ENCODE assay signal across 8 cellular contexts in the genomic region with DNA sequence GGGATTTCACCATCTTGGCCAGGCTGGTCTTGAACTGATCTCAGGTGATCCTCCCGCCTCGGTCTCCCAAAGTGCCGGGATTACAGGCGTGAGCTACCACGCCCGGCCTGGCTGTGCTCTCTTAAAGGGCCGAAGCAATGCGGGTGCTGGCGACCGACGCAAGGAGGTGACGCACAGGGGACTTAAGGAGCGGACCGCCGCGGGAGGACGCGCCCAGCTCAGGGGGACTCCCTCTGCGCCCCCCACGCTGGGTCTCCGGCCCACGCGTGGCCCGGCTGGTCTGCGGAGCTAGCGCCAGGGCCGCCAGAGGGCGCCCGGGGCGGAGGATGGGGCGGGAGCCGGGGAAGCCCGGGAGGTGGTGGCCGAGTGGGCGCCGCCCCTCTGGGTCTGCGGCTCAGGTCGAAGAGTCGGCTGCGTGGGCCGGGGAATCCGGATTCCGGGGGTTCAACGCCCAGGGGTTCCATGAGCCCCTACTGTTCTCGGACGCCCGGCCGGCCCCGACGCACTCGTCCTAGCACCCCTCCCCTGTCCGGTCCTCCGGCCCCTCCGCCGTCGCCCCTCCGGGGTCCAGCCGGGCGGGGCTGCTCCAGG. TPM values are rescaled to one million over a fixed set of nuclear protein-coding genes. Genes with fewer than 3 reads are reported as not detected.
DNase-seq lines count a peak whose midpoint lies in the region; ATAC-seq, FAIRE-seq and TF ChIP-seq lines count a peak whose summit lies in the region.

No MANE protein-coding gene starts in this region.

- no peak for FAIRE-seq in RCC 7860 (lab: Jason Lieb, UNC)

- peaks cover 6 to 23% (median 12%) of the 10 kb centered on the region in 11 experiments; a peak in 16 of 22 replicates for H3K36me3 ChIP-seq in BLaER1 treated with 17β-estradiol and CSF1 and Interleukin-3, amounts not matched to agents 10 nM and 100 nM
- H3K36me3 ChIP-seq in neural cell (ENCODE audit: insufficient read depth, low read length) (no peaks in the 10 kb centered on the region), stomach smooth muscle (ENCODE audit: control insufficient read depth in 2 of 2, insufficient read depth in 2 of 2, low read length in 2 of 2) (peaks cover 3 to 5% of the 10 kb centered on the region in 2 donors)

- H3K9me2 ChIP-seq in neural cell (ENCODE audit: insufficient read depth, low read length): no peaks in the 10 kb centered on the region

- H3K4me2 ChIP-seq in BLaER1 treated with 17β-estradiol and CSF1 and Interleukin-3, amounts not matched to agents 10 nM and 100 nM: peak overlapping the region; percentile 90 to 99 (median 97)
- H3K4me2 ChIP-seq in neural cell (ENCODE audit: low read length): no peak overlapping the region

- H3K27ac Mint-ChIP-seq in activated T-helper 2 cell treated with anti-CD3 and anti-CD28 coated beads, Interferon-gamma antibody, Interleukin-2, Interleukin-4, amounts not matched to agents 10 μg/mL and 5 μg/mL and 100 μg/mL, durations not matched to agents 14 hours and 24 hours and 36 hours: no peak overlapping the region

- peak overlapping the region; percentile 75 to 86 (median 83) for H3K9ac ChIP-seq in BLaER1 treated with 17β-estradiol and CSF1 and Interleukin-3, amounts not matched to agents 10 nM and 100 nM
- peak overlapping the region; percentile 53 for H3K9ac ChIP-seq in neural cell (ENCODE audit: low read length)
- peak overlapping the region in 1 of 2 donors; percentile 51 for H3K9ac ChIP-seq in stomach smooth muscle (ENCODE audit: low read length in 2 of 2)

- no peaks in the 10 kb centered on the region for H3K9me3 Mint-ChIP-seq in activated T-helper 2 cell treated with anti-CD3 and anti-CD28 coated beads, Interferon-gamma antibody, Interleukin-2, Interleukin-4, amounts not matched to agents 10 μg/mL and 5 μg/mL and 100 μg/mL, durations not matched to agents 14 hours and 24 hours and 36 hours

- H3K4me1 ChIP-seq in BLaER1 treated with 17β-estradiol and CSF1 and Interleukin-3, amounts not matched to agents 10 nM and 100 nM: peaks cover 28 to 63% (median 50%) of the 10 kb centered on the region in 10 experiments
- H3K4me1 ChIP-seq in stomach smooth muscle (ENCODE audit: control insufficient read depth, insufficient read depth, low read length): peaks cover 27% of the 10 kb centered on the region

- peaks cover 15% of the 10 kb centered on the region for H3K4me1 Mint-ChIP-seq in activated T-helper 2 cell treated with anti-CD3 and anti-CD28 coated beads, Interferon-gamma antibody, Interleukin-2, Interleukin-4, amounts not matched to agents 10 μg/mL and 5 μg/mL and 100 μg/mL, durations not matched to agents 14 hours and 24 hours and 36 hours (ENCODE audit: low read depth)

- peaks cover 15 to 17% (median 16%) of the 10 kb centered on the region in 11 experiments for H3K27me3 ChIP-seq in BLaER1 treated with 17β-estradiol and CSF1 and Interleukin-3, amounts not matched to agents 10 nM and 100 nM
- H3K27me3 ChIP-seq in neural cell (ENCODE audit: insufficient read depth, low read depth, low read length): peaks cover 57% of the 10 kb centered on the region
- peaks cover 7% of the 10 kb centered on the region in 2 donors for H3K27me3 ChIP-seq in stomach smooth muscle (ENCODE audit: control insufficient read depth in 1 of 2, insufficient read depth in 2 of 2, low read length in 2 of 2)

- H3K79me2 ChIP-seq in neural cell (replicated peaks; ENCODE audit: insufficient read depth, low read length): no peaks in the 10 kb centered on the region

- peaks cover 34% of the 10 kb centered on the region for H3K27me3 Mint-ChIP-seq in activated T-helper 2 cell treated with anti-CD3 and anti-CD28 coated beads, Interferon-gamma antibody, Interleukin-2, Interleukin-4, amounts not matched to agents 10 μg/mL and 5 μg/mL and 100 μg/mL, durations not matched to agents 14 hours and 24 hours and 36 hours (ENCODE audit: low read depth)

- no peak overlapping the region for H2AFZ ChIP-seq in neural cell (ENCODE audit: low read depth, low read length)

- TF ChIP-seq CTCF in fibroblast of the aortic adventitia (IDR thresholded peaks at IDR 0.05; ENCODE audit: insufficient read depth, low read length) (peak; percentile 62), neural cell (IDR thresholded peaks at IDR 0.05; ENCODE audit: poor library complexity, severe bottlenecking) (peak; percentile 85)

- no peaks in the 10 kb centered on the region for H4K20me1 ChIP-seq in BLaER1 treated with 17β-estradiol and CSF1 and Interleukin-3, amounts not matched to agents 10 nM and 100 nM
- no peaks in the 10 kb centered on the region for H4K20me1 ChIP-seq in neural cell (ENCODE audit: insufficient read depth)

- peak overlapping the region in 10 of 11 experiments; percentile 39 to 78 (median 65); a peak in 16 of 22 replicates for H3K27ac ChIP-seq in BLaER1 treated with 17β-estradiol and CSF1 and Interleukin-3, amounts not matched to agents 10 nM and 100 nM
- H3K27ac ChIP-seq in neural cell (ENCODE audit: low read length) (no peak overlapping the region), stomach smooth muscle (ENCODE audit: low read length) (no peak overlapping the region)

- no peaks in the 10 kb centered on the region for H3K36me3 Mint-ChIP-seq in activated T-helper 2 cell treated with anti-CD3 and anti-CD28 coated beads, Interferon-gamma antibody, Interleukin-2, Interleukin-4, amounts not matched to agents 10 μg/mL and 5 μg/mL and 100 μg/mL, durations not matched to agents 14 hours and 24 hours and 36 hours (ENCODE audit: low read depth)

- intact Hi-C loops in activated T-helper 2 cell treated with anti-CD3 and anti-CD28 coated beads, Interferon-gamma antibody, Interleukin-2, Interleukin-4, amounts not matched to agents 10 μg/mL and 5 μg/mL and 100 μg/mL, durations not matched to agents 14 hours and 24 hours and 36 hours (cut with micrococcal nuclease): no loop called here

- DNase-seq in RCC 7860 (ENCODE audit: low spot score): peak; percentile 44
- DNase-seq in activated T-helper 2 cell treated with anti-CD3 and anti-CD28 coated beads, Interferon-gamma antibody, Interleukin-2, Interleukin-4, amounts not matched to agents 10 μg/mL and 5 μg/mL and 100 μg/mL, durations not matched to agents 14 hours and 24 hours and 36 hours (ENCODE audit: low spot score): peak; percentile 60
- peak; percentile 53 for DNase-seq in fibroblast of the aortic adventitia (ENCODE audit: low read depth)

- H3K4me3 ChIP-seq in BLaER1 treated with 17β-estradiol and CSF1 and Interleukin-3, amounts not matched to agents 10 nM and 100 nM: peak overlapping the region; percentile 77 to 98 (median 89)
- H3K4me3 ChIP-seq in fibroblast of the aortic adventitia (ENCODE audit: low read depth, low read length): peak overlapping the region; percentile 89
- H3K4me3 ChIP-seq in neural cell (ENCODE audit: low read length): peak overlapping the region; percentile 69
- peak overlapping the region; percentile 80 to 83 for H3K4me3 ChIP-seq in stomach smooth muscle (ENCODE audit: low read length in 2 of 2)

- H3F3A ChIP-seq in neural cell (ENCODE audit: insufficient read depth, low read length, poor library complexity, severe bottlenecking): no peaks in the 10 kb centered on the region

- peak overlapping the region; percentile 77 for H3K4me3 Mint-ChIP-seq in activated T-helper 2 cell treated with anti-CD3 and anti-CD28 coated beads, Interferon-gamma antibody, Interleukin-2, Interleukin-4, amounts not matched to agents 10 μg/mL and 5 μg/mL and 100 μg/mL, durations not matched to agents 14 hours and 24 hours and 36 hours (ENCODE audit: low read depth)

- peak; percentile 68 for ATAC-seq in GM19324 (IDR thresholded peaks at IDR 0.05; ENCODE audit: low FRiP score, unreplicated experiment)
- ATAC-seq in HG03460 (IDR thresholded peaks at IDR 0.05; ENCODE audit: unreplicated experiment): peak; percentile 76

- no peaks in the 10 kb centered on the region for H3K9me3 ChIP-seq in BLaER1 treated with 17β-estradiol and CSF1 and Interleukin-3, amounts not matched to agents 10 nM and 100 nM (replicated peaks in 1 of 11)
- H3K9me3 ChIP-seq in neural cell (ENCODE audit: low read length) (no peaks in the 10 kb centered on the region), stomach smooth muscle (ENCODE audit: control insufficient read depth in 2 of 2, low read length in 2 of 2) (no peaks in the 10 kb centered on the region)

- TF ChIP-seq EP300 in neural cell (conservative IDR thresholded peaks at IDR 0.05; ENCODE audit: poor library complexity, severe bottlenecking): no peak

- TF ChIP-seq RAD21 in neural cell (conservative IDR thresholded peaks at IDR 0.05): peak; percentile 57

TF ChIP-seq in neural cell, 6 proteins besides CTCF, POLR2A, EP300 and RAD21 (continues in another document):
- peak; percentile 25 for TF ChIP-seq POLR2AphosphoS5 (IDR thresholded peaks at IDR 0.05)
- TF ChIP-seq TAF1 (IDR thresholded peaks at IDR 0.05; ENCODE audit: low read depth): no peak
- peak; percentile 41 for TF ChIP-seq MXI1 (conservative IDR thresholded peaks at IDR 0.05; ENCODE audit: poor library complexity, severe bottlenecking)
- TF ChIP-seq SMC3 (conservative IDR thresholded peaks at IDR 0.05; ENCODE audit: poor library complexity): peak; percentile 73

RNA-seq across cellular contexts. Expression of a gene that starts 0.5 kb away (rescaled TPM):
- total RNA-seq in activated T-helper 2 cell treated with anti-CD3 and anti-CD28 coated beads, Interferon-gamma antibody, Interleukin-2, Interleukin-4, amounts not matched to agents 10 μg/mL and 5 μg/mL and 100 μg/mL, durations not matched to agents 14 hours and 24 hours and 36 hours: 8.2 and 9.3 TPM in 2 replicates
- total RNA-seq in fibroblast of the aortic adventitia (ENCODE audit: low replicate concordance): 74.9 and 109 TPM in 2 replicates
- polyA plus RNA-seq in neural cell: 1.1 and 1.8 TPM in 2 replicates
- 1.2 and 1.5 TPM in 2 replicates for polyA minus RNA-seq in neural cell

RNA-seq across cellular contexts. Expression of a gene that starts 35.7 kb away (rescaled TPM):
- 61.5 and 64.4 TPM in 2 replicates for total RNA-seq in activated T-helper 2 cell treated with anti-CD3 and anti-CD28 coated beads, Interferon-gamma antibody, Interleukin-2, Interleukin-4, amounts not matched to agents 10 μg/mL and 5 μg/mL and 100 μg/mL, durations not matched to agents 14 hours and 24 hours and 36 hours
- total RNA-seq in fibroblast of the aortic adventitia (ENCODE audit: low replicate concordance): 10.5 and 25.4 TPM in 2 replicates
- polyA plus RNA-seq in neural cell: 39.3 and 40.4 TPM in 2 replicates
- polyA minus RNA-seq in neural cell: 26.3 and 31.1 TPM in 2 replicates

RNA-seq across cellular contexts. Expression of a gene that starts 49.0 kb away (rescaled TPM):
- total RNA-seq in activated T-helper 2 cell treated with anti-CD3 and anti-CD28 coated beads, Interferon-gamma antibody, Interleukin-2, Interleukin-4, amounts not matched to agents 10 μg/mL and 5 μg/mL and 100 μg/mL, durations not matched to agents 14 hours and 24 hours and 36 hours: 78.6 and 78.7 TPM in 2 replicates
- total RNA-seq in fibroblast of the aortic adventitia (ENCODE audit: low replicate concordance): 33.8 and 46.4 TPM in 2 replicates
- polyA plus RNA-seq in neural cell: 66.0 and 80.8 TPM in 2 replicates
- polyA minus RNA-seq in neural cell: 27.3 and 27.4 TPM in 2 replicates

Comparison
In these comparisons a context has a peak if more than half of its experiments do, and no peak if none do; other contexts are left out.
1. H3K27ac ChIP-seq: peak in BLaER1 treated with 17β-estradiol and CSF1 and Interleukin-3, amounts not matched to agents 10 nM and 100 nM (10 of 11); none in neural cell (single experiment) and stomach smooth muscle (single experiment).
2. Peak in every context shown above with its lines, with median percentiles within 50 percentile points of each other: H3K4me3 ChIP-seq and DNase-seq.